ENCODE assay signal across 10 cellular contexts in genomic region chr15:62469874-62470688, GRCh38.
DNase-seq lines count a peak whose midpoint lies in the region; ATAC-seq and TF ChIP-seq lines count a peak whose summit lies in the region.
"Had no signal": no experiment of that assay in that cellular context is flagged by ENCODE, and none has a peak within 500 bp of the region (broad histone marks: within the 10 kb centered on the region; RNA-seq: fewer than 3 reads in every experiment).

No MANE protein-coding gene starts in this region.

- H3K27ac Mint-ChIP-seq in WTC11 (peak overlapping the region; percentile 86), nephron progenitor cell (no peak overlapping the region)

- H3K4me1 Mint-ChIP-seq in WTC11 (peaks cover 85% of the 10 kb centered on the region), nephron progenitor cell (peaks cover 82% of the 10 kb centered on the region)

- H3K9me3 Mint-ChIP-seq in WTC11 (no peaks in the 10 kb centered on the region), nephron progenitor cell (no peaks in the 10 kb centered on the region)

- TF ChIP-seq POLR2A in heart left ventricle (IDR thresholded peaks at IDR 0.05) = no peak

- H3K27me3 ChIP-seq in heart left ventricle = no peaks in the 10 kb centered on the region

- TF ChIP-seq CTCF in WTC11 (IDR thresholded peaks at IDR 0.05) (no peak), heart left ventricle (IDR thresholded peaks at IDR 0.05) (no peak), nephron progenitor cell (IDR thresholded peaks at IDR 0.05) (no peak)

- no peaks in the 10 kb centered on the region for H3K9me3 ChIP-seq in heart left ventricle

- CTCF ChIA-PET in WTC11 (lab: Charles Lee) = interaction anchor here (0.8 to 2.7 kb wide), 4 partner anchors 15 to 78 kb away, joined by 3 to 9 read pairs (median 3); no protein-coding TSS in a partner anchor

- intact Hi-C loops in heart left ventricle (cut with DNase I) = loop anchor here in 2 of 10 donors (5.0 kb wide), 2 partner anchors 77 to 78 kb away; partner anchors contain the start of gene TLN2 (in 1 of the 2)

- peak overlapping the region; percentile 48 to 81 (median 64) for H3K27ac ChIP-seq in heart left ventricle
- H3K27ac ChIP-seq: cardiac muscle cell had no signal

- H3K36me3 ChIP-seq in heart left ventricle = no peaks in the 10 kb centered on the region
- H3K36me3 ChIP-seq: cardiac muscle cell had no signal

- H3K4me3 ChIP-seq in heart left ventricle = no peak overlapping the region
- H3K4me3 ChIP-seq: cardiac muscle cell had no signal

- H3K36me3 Mint-ChIP-seq in WTC11 = no peaks in the 10 kb centered on the region
- no peaks in the 10 kb centered on the region for H3K36me3 Mint-ChIP-seq in nephron progenitor cell (ENCODE audit: low read depth)

- ATAC-seq in WTC11 = peak; percentile 65
- peak; percentile 19 to 84 (median 70) for ATAC-seq in heart left ventricle

- WGBS in heart left ventricle, 4 donors = 38 to 50% (median 41%) methylated on average over 8 to 11 of the region's 11 CpGs

- POLR2A ChIA-PET in WTC11 (lab: Charles Lee) = interaction anchor here (0.6 kb wide), 1 partner anchor 253 kb away, joined by 7 read pairs; no protein-coding TSS in a partner anchor

- peaks cover 0 to 83% (median 54%) of the 10 kb centered on the region in 12 donors for H3K4me1 ChIP-seq in heart left ventricle

- H3K27me3 Mint-ChIP-seq in WTC11 (ENCODE audit: low read depth) (no peaks in the 10 kb centered on the region), nephron progenitor cell (ENCODE audit: low read depth, poor library complexity) (peaks cover 4% of the 10 kb centered on the region)

- DNase-seq in DMS53 treated with DMSO at 0.1 percent for 48 hours (lab: John Stamatoyannopoulos, UW; ENCODE audit: unreplicated experiment) (peak; percentile 37), WTC11 (ENCODE audit: low spot score) (peak; percentile 41), heart left ventricle (peak in 3 of 5 donors; percentile 47 to 77 (median 75)), renal cortical epithelial cell (ENCODE audit: low read depth) (peak; percentile 19), GF-D8 (lab: John Stamatoyannopoulos, UW) (no peak), nephron progenitor cell (no peak), HT-29 (ENCODE audit: low spot score) (no peak)
- no peak for DNase-seq in effector CD8-positive, alpha-beta T cell (lab: John Stamatoyannopoulos, UW)
- DNase-seq: DND-41 had no signal

- no peak overlapping the region for H3K4me3 Mint-ChIP-seq in WTC11
- H3K4me3 Mint-ChIP-seq in nephron progenitor cell = no peak overlapping the region

TF ChIP-seq in WTC11, 78 proteins besides CTCF, POLR2A, EP300 and RAD21:
- TF ChIP-seq MAX (CRISPR knock-in tag; IDR thresholded peaks at IDR 0.05) (peak; percentile 36; the same call in 1 of the 2 replicates), CREM (CRISPR knock-in tag; IDR thresholded peaks at IDR 0.05) (no peak)

Comparison
In these comparisons a context has a peak if more than half of its experiments do, and no peak if none do; other contexts are left out.
1. DNase-seq: peak in DMS53 treated with DMSO at 0.1 percent for 48 hours (single experiment), WTC11 (single experiment), heart left ventricle (3 of 5) and renal cortical epithelial cell (single experiment); none in GF-D8 (single experiment), effector CD8-positive, alpha-beta T cell (single experiment), nephron progenitor cell (single experiment) and HT-29 (single experiment).